Comparison of ENCODE assay signal across 8 cellular contexts in genomic region chr11:8019671-8020597, GRCh38. TPM values are rescaled to one million over a fixed set of nuclear protein-coding genes. Genes with fewer than 3 reads are reported as not detected.
DNase-seq lines count a peak whose midpoint lies in the region; ATAC-seq and TF ChIP-seq lines count a peak whose summit lies in the region.

No MANE protein-coding gene starts in this region.

- 8% methylated on average over 59 of the region's 59 CpGs for WGBS in liver

- DNase-seq in GM23338 (ENCODE audit: low spot score), result peak; percentile 34
- DNase-seq in WERI-Rb-1, result peak; percentile 40
- peak; percentile 65 for DNase-seq in coronary artery (ENCODE audit: low spot score)
- peak; percentile 14 for DNase-seq in stimulated activated CD8-positive, alpha-beta memory T cell treated with anti-CD3 and anti-CD28 coated beads, Interleukin-15, amount 100 ng/mL, for 4 hours (ENCODE audit: low read depth in 2 of 2)
- no peak for DNase-seq in epidermal melanocyte (ENCODE audit: insufficient read length, low spot score)
- no peak for DNase-seq in CD14-positive monocyte (ENCODE audit: low spot score)

- H3F3A ChIP-seq in GM23338 (replicated peaks; ENCODE audit: low read depth), result peaks cover 3% of the 10 kb centered on the region; the same call in 1 of the 2 replicates

- H3K4me3 Mint-ChIP-seq in GM23338 (peak overlapping the region; percentile 64), CD14-positive monocyte (peak overlapping the region in 1 of 2 donors; percentile 64)

- H3K4me1 ChIP-seq in GM23338 (ENCODE audit: insufficient read depth) (peaks cover 37% of the 10 kb centered on the region), liver (ENCODE audit: control insufficient read depth in 4 of 4, insufficient read depth in 4 of 4, low read length in 3 of 4) (peaks cover 5 to 20% (median 14%) of the 10 kb centered on the region in 4 donors)

- no peak overlapping the region for H3K9ac ChIP-seq in liver (ENCODE audit: low read depth in 1 of 2, low read length in 2 of 2)

- TF ChIP-seq CTCF in GM23338 (conservative IDR thresholded peaks at IDR 0.05; ENCODE audit: low read depth in 2 of 2) (no peak), WERI-Rb-1 (IDR thresholded peaks at IDR 0.05; ENCODE audit: low read depth, low read length) (no peak), coronary artery (IDR thresholded peaks at IDR 0.05) (no peak), liver (IDR thresholded peaks at IDR 0.05; ENCODE audit: low read depth, low read length, missing input control) (no peak), CD14-positive monocyte (IDR thresholded peaks at IDR 0.05) (no peak)

- H4K20me1 ChIP-seq in GM23338 (replicated peaks; ENCODE audit: insufficient read depth), result no peaks in the 10 kb centered on the region

- peaks cover 34% of the 10 kb centered on the region for H3K4me1 Mint-ChIP-seq in GM23338
- peaks cover 10% of the 10 kb centered on the region for H3K4me1 Mint-ChIP-seq in CD14-positive monocyte

- H3K27me3 ChIP-seq in GM23338 (ENCODE audit: insufficient read depth) (peaks cover 71% of the 10 kb centered on the region), WERI-Rb-1 (ENCODE audit: insufficient read depth, low read depth, severe bottlenecking) (no peaks in the 10 kb centered on the region), liver (ENCODE audit: control insufficient read depth in 4 of 4, insufficient read depth in 4 of 4, low read length in 3 of 4) (peaks cover 0 to 8% (median 6%) of the 10 kb centered on the region in 4 donors)

- no peaks in the 10 kb centered on the region; the same call in 2 of the 3 replicates for H3K36me3 Mint-ChIP-seq in GM23338 (ENCODE audit: low read depth)
- peaks cover 0 to 5% of the 10 kb centered on the region in 2 donors for H3K36me3 Mint-ChIP-seq in CD14-positive monocyte

- intact Hi-C loops in CD14-positive monocyte (cut with micrococcal nuclease), result no loop called here

- H3K27me3 Mint-ChIP-seq in GM23338 (ENCODE audit: insufficient read depth, low read depth, poor library complexity) (peaks cover 52% of the 10 kb centered on the region), CD14-positive monocyte (ENCODE audit: low read depth in 3 of 3) (peaks cover 43 to 65% (median 54%) of the 10 kb centered on the region in 3 donors)

- no peaks in the 10 kb centered on the region for H3K9me3 Mint-ChIP-seq in GM23338
- peaks cover 0 to 7% (median 5%) of the 10 kb centered on the region in 7 donors for H3K9me3 Mint-ChIP-seq in CD14-positive monocyte

- peak overlapping the region; percentile 98 for H3K4me2 ChIP-seq in GM23338

- peak overlapping the region; percentile 29 for H2AFZ ChIP-seq in GM23338

- H3K9me2 ChIP-seq in GM23338 (ENCODE audit: insufficient read depth), result no peaks in the 10 kb centered on the region

- H3K36me3 ChIP-seq in GM23338 (ENCODE audit: insufficient read depth) (no peaks in the 10 kb centered on the region), WERI-Rb-1 (peaks cover 11% of the 10 kb centered on the region), liver (ENCODE audit: control insufficient read depth in 4 of 4, insufficient read depth in 3 of 4, low read depth in 1 of 4, low read length in 3 of 4) (no peaks in the 10 kb centered on the region)

- ATAC-seq in GM23338 (peak; percentile 33), GM19455 (IDR thresholded peaks at IDR 0.05; ENCODE audit: unreplicated experiment) (no peak)

- H3K4me3 ChIP-seq in GM23338, result peak overlapping the region; percentile 81
- peak overlapping the region; percentile 86 for H3K4me3 ChIP-seq in WERI-Rb-1 (ENCODE audit: low read depth, low read length)
- H3K4me3 ChIP-seq in coronary artery, result peak overlapping the region; percentile 83
- peak overlapping the region; percentile 24 to 58 (median 53) for H3K4me3 ChIP-seq in liver (ENCODE audit: low read depth in 1 of 3, low read length in 3 of 3)

- H3K27ac ChIP-seq in GM23338 (ENCODE audit: low read depth), result no peak overlapping the region
- peak overlapping the region; percentile 96 for H3K27ac ChIP-seq in WERI-Rb-1
- peak overlapping the region; percentile 61 to 78 for H3K27ac ChIP-seq in coronary artery
- H3K27ac ChIP-seq in liver (ENCODE audit: low read depth in 1 of 2, low read length in 2 of 2), result no peak overlapping the region

- H3K27ac Mint-ChIP-seq in GM23338 (no peak overlapping the region), CD14-positive monocyte (no peak overlapping the region)

- no peaks in the 10 kb centered on the region for H3K79me2 ChIP-seq in GM23338 (replicated peaks; ENCODE audit: insufficient read depth)

- TF ChIP-seq RAD21 in liver (IDR thresholded peaks at IDR 0.05), result no peak

- H3K9me3 ChIP-seq in WERI-Rb-1 (ENCODE audit: severe bottlenecking), result no peaks in the 10 kb centered on the region
- H3K9me3 ChIP-seq in liver (ENCODE audit: control insufficient read depth in 4 of 4, low read length in 3 of 4), result no peaks in the 10 kb centered on the region

TF ChIP-seq in GM23338, 12 proteins besides CTCF, POLR2A, EP300 and RAD21 (continues in another document):
- TF ChIP-seq POLR2AphosphoS5 (IDR thresholded peaks at IDR 0.05; ENCODE audit: low read depth) (no peak), JUNB (IDR thresholded peaks at IDR 0.05; ENCODE audit: unreplicated experiment) (no peak)

TF ChIP-seq in liver, 16 proteins besides CTCF, POLR2A, EP300 and RAD21:
- TF ChIP-seq RXRA (IDR thresholded peaks at IDR 0.05) (no peak), YY1 (IDR thresholded peaks at IDR 0.05) (no peak), NR2F2 (IDR thresholded peaks at IDR 0.05) (no peak), ATF3 (IDR thresholded peaks at IDR 0.05) (no peak), EGR1 (IDR thresholded peaks at IDR 0.05; ENCODE audit: low read depth in 2 of 2) (no peak)

RNA-seq across cellular contexts. Expression of gene EIF3F, which starts 32.8 kb away (rescaled TPM):
- 351 and 555 TPM in 2 replicates for total RNA-seq in GM23338 (2014; rRNA removed; shearing (Covaris generic))
- polyA plus RNA-seq in GM23338 (2016; fragmentation: Nextera tagmentation; extraction: Ambion mirVana), result 235 and 237 TPM in 2 replicates
- 100 to 1,000 TPM in 1 of 2 donors, 10 to 100 TPM in 1; 68.4 to 246 TPM for total RNA-seq in liver
- polyA plus RNA-seq in liver, result 100 to 1,000 TPM in 1 of 2 donors, 10 to 100 TPM in 1; 59.4 to 226 TPM
- 100 to 1,000 TPM; 179 to 243 TPM for polyA plus RNA-seq in CD14-positive monocyte

RNA-seq across cellular contexts. Expression of gene NLRP10, which starts 54.7 kb away (rescaled TPM):
- 2.7 and 4.3 TPM in 2 replicates for total RNA-seq in GM23338 (2014; rRNA removed; shearing (Covaris generic))
- polyA plus RNA-seq in GM23338 (2016; fragmentation: Nextera tagmentation; extraction: Ambion mirVana) (0.56 and 1.1 TPM in 2 replicates), liver (not detected), CD14-positive monocyte (not detected)
- total RNA-seq in liver, result not detected

Comparison
In these comparisons a context has a peak if more than half of its experiments do, and no peak if none do; other contexts are left out.
1. DNase-seq: peak in GM23338 (single experiment), WERI-Rb-1 (single experiment), coronary artery (single experiment) and stimulated activated CD8-positive, alpha-beta memory T cell treated with anti-CD3 and anti-CD28 coated beads, Interleukin-15, amount 100 ng/mL, for 4 hours (2 of 2); none in epidermal melanocyte (single experiment) and CD14-positive monocyte (single experiment).
2. H3K27ac ChIP-seq: peak in WERI-Rb-1 (single experiment) and coronary artery (2 of 2); none in GM23338 (single experiment) and liver (0 of 2).
3. Peak in every context shown above with its lines, with median percentiles within 50 percentile points of each other: H3K4me3 ChIP-seq.